ENCODE assay signal across 23 cellular contexts in genomic region chr11:108435066-108435465, GRCh38.
"Had no signal": no experiment of that assay in that cellular context is flagged by ENCODE, and none has a peak within 500 bp of the region (broad histone marks: within the 10 kb centered on the region; RNA-seq: fewer than 3 reads in every experiment).

No MANE protein-coding gene starts in this region.

- H2AFZ ChIP-seq: hepatocyte had no signal

- H3K9me3 ChIP-seq: mucosa of descending colon had no signal

- DNase-seq: hippocampal formation; hypothalamus; immature natural killer cell; islet precursor cell; kidney; kidney glomerular epithelial cell; left cardiac atrium; left colon; left lung; left ventricle myocardium inferior; left ventricle myocardium superior; lower lobe of right lung; mammary epithelial cell; mesenchymal stem cell; mesendoderm; midbrain; mucosa of descending colon; naive B cell; naive thymus-derived CD4-positive, alpha-beta T cell; naive thymus-derived CD8-positive, alpha-beta T cell had no signal

- H3K4me3 ChIP-seq: hepatocyte, left lung, left ventricle myocardium inferior, lower lobe of right lung, lung, mucosa of descending colon had no signal

- H3K4me1 ChIP-seq: left lung, left ventricle myocardium inferior, lower lobe of right lung had no signal

- H3K27me3 ChIP-seq: hepatocyte, left lung had no signal

- H3K27ac ChIP-seq: hepatocyte, left lung, left ventricle myocardium inferior, lower lobe of right lung had no signal

- H3K36me3 ChIP-seq: left lung, left ventricle myocardium inferior, lower lobe of right lung had no signal

- ATAC-seq: left cardiac atrium; left colon; left lobe of liver; left lung; left ventricle myocardium superior; lower lobe of right lung; mucosa of descending colon; naive thymus-derived CD4-positive, alpha-beta T cell; naive thymus-derived CD8-positive, alpha-beta T cell had no signal

- H3K79me2 ChIP-seq: hepatocyte had no signal

- H3K4me2 ChIP-seq: hepatocyte had no signal
